Comparison of ENCODE assay signal across 1 cellular context in the genomic region with DNA sequence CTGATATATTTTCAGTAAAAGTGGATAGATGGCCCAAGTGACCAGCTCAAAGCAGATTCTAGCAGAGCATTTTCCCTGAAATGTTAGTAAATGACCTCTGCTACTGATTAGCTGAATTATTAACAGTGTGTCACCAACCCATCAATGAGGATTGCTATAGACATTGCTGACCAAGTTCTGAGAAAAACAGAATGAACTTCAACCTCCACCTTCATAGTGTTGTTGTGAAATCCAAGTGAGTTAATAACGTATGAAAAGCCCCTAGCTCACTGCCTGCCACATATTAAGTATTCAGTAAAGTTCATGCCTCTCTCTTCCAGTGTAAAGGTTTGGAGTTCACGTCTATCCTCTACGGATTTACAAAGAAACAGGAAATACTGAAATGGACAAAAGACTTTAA.
TF ChIP-seq lines count a peak whose summit lies in the region.

No MANE protein-coding gene starts in this region.

TF ChIP-seq in IMR-90, 13 proteins besides CTCF, POLR2A, EP300 and RAD21:
- 0 out of 2 replicates have a peak, but pooled peaks have one; percentile 22 for TF ChIP-seq CEBPB (IDR thresholded peaks at IDR 0.05; ENCODE audit: low read depth, low read length)
- no peak for TF ChIP-seq FOS (IDR thresholded peaks at IDR 0.05; ENCODE audit: low read depth, low read length)
TF ChIP-seq in IMR-90: peak in this region for 1.
